In genomic region chr3:194928831-194929594, GRCh38 we compare ENCODE assay signal across 10 cellular contexts.
DNase-seq lines count a peak whose midpoint lies in the region; ATAC-seq and TF ChIP-seq lines count a peak whose summit lies in the region.
"Had no signal": no experiment of that assay in that cellular context is flagged by ENCODE, and none has a peak within 500 bp of the region (broad histone marks: within the 10 kb centered on the region; RNA-seq: fewer than 3 reads in every experiment).

No MANE protein-coding gene starts in this region.

- no peaks in the 10 kb centered on the region for H3K27me3 Mint-ChIP-seq in chondrocyte (ENCODE audit: low read depth)

- ATAC-seq in left lung (peak; percentile 40), thoracic aorta (ENCODE audit: insufficient number of reproducible peaks, low FRiP score, low read depth) (peak; percentile 34)

- peaks cover 0 to 43% of the 10 kb centered on the region in 2 donors for H3K4me1 ChIP-seq in left lung
- H3K4me1 ChIP-seq in thoracic aorta (ENCODE audit: control insufficient read depth in 1 of 2, low read depth in 2 of 2), result peaks cover 17 to 27% of the 10 kb centered on the region in 2 donors
- H3K4me1 ChIP-seq in colonic mucosa, result no peaks in the 10 kb centered on the region

- peaks cover 1% of the 10 kb centered on the region for H3K36me3 Mint-ChIP-seq in chondrocyte (ENCODE audit: low read depth)
- H3K36me3 Mint-ChIP-seq: activated naive CD4-positive, alpha-beta T cell treated with anti-CD3 and anti-CD28 coated beads, Interleukin-2, amount 50 U/mL, for 24 hours had no signal

- TF ChIP-seq CTCF in chondrocyte (IDR thresholded peaks at IDR 0.05), result peak; percentile 50
- TF ChIP-seq CTCF in left lung (IDR thresholded peaks at IDR 0.05), result peak in 1 of 2 donors; percentile 38
- peak; percentile 76 for TF ChIP-seq CTCF in thoracic aorta (IDR thresholded peaks at IDR 0.05)
- TF ChIP-seq CTCF in colonic mucosa (IDR thresholded peaks at IDR 0.05), result no peak

- H3K4me1 Mint-ChIP-seq in chondrocyte (ENCODE audit: low read depth), result peaks cover 45% of the 10 kb centered on the region
- H3K4me1 Mint-ChIP-seq: activated naive CD4-positive, alpha-beta T cell treated with anti-CD3 and anti-CD28 coated beads, Interleukin-2, amount 50 U/mL, for 24 hours had no signal

- H3K9me3 ChIP-seq in left lung, result peaks cover 0 to 5% of the 10 kb centered on the region in 2 donors
- no peaks in the 10 kb centered on the region for H3K9me3 ChIP-seq in thoracic aorta
- no peaks in the 10 kb centered on the region for H3K9me3 ChIP-seq in colonic mucosa

- H3K9ac ChIP-seq in colonic mucosa (ENCODE audit: low read depth in 2 of 2, low read length in 2 of 2), result no peak overlapping the region

- peak; percentile 17 for DNase-seq in activated CD4-positive, alpha-beta T cell treated with anti-CD3 and anti-CD28 coated beads for 48 hours
- no peak for DNase-seq in activated CD4-positive, alpha-beta T cell treated with anti-CD3 and anti-CD28 coated beads for 1 hour
- DNase-seq in chondrocyte (ENCODE audit: low spot score) (no peak), left lung (no peak), thoracic aorta (ENCODE audit: low spot score) (no peak), LoVo (ENCODE audit: low spot score) (no peak), occipital lobe (lab: John Stamatoyannopoulos, UW) (no peak), colonic mucosa (no peak)
- DNase-seq: ACHN had no signal

- no peak overlapping the region for H3K4me3 Mint-ChIP-seq in chondrocyte (ENCODE audit: unreplicated experiment)
- H3K4me3 Mint-ChIP-seq: activated naive CD4-positive, alpha-beta T cell treated with anti-CD3 and anti-CD28 coated beads, Interleukin-2, amount 50 U/mL, for 24 hours had no signal

- no peaks in the 10 kb centered on the region for H3K9me3 Mint-ChIP-seq in chondrocyte (ENCODE audit: low read depth)
- H3K9me3 Mint-ChIP-seq: activated naive CD4-positive, alpha-beta T cell treated with anti-CD3 and anti-CD28 coated beads, Interleukin-2, amount 50 U/mL, for 24 hours had no signal

- H3K27ac ChIP-seq in left lung (peak overlapping the region; percentile 9 to 65), thoracic aorta (no peak overlapping the region), colonic mucosa (no peak overlapping the region)

- no peak overlapping the region for H3K4me3 ChIP-seq in left lung
- H3K4me3 ChIP-seq in thoracic aorta, result no peak overlapping the region
- no peak overlapping the region for H3K4me3 ChIP-seq in colonic mucosa

- H3K27ac Mint-ChIP-seq in chondrocyte (ENCODE audit: unreplicated experiment), result peak overlapping the region; percentile 53
- H3K27ac Mint-ChIP-seq: activated naive CD4-positive, alpha-beta T cell treated with anti-CD3 and anti-CD28 coated beads, Interleukin-2, amount 50 U/mL, for 24 hours had no signal

- H3K27me3 ChIP-seq in left lung (no peaks in the 10 kb centered on the region), thoracic aorta (replicated peaks; ENCODE audit: insufficient read depth) (no peaks in the 10 kb centered on the region), colonic mucosa (no peaks in the 10 kb centered on the region)

- intact Hi-C loops in left lung (cut with DNase I), result no loop called here
- intact Hi-C loops in colonic mucosa (cut with DNase I), result no loop called here

- H3K36me3 ChIP-seq in left lung, result no peaks in the 10 kb centered on the region
- no peaks in the 10 kb centered on the region for H3K36me3 ChIP-seq in thoracic aorta
- no peaks in the 10 kb centered on the region for H3K36me3 ChIP-seq in colonic mucosa

Comparison
In these comparisons a context has a peak if more than half of its experiments do, and no peak if none do; other contexts are left out.
1. H3K27ac ChIP-seq: peak in left lung (2 of 2); none in thoracic aorta (0 of 2) and colonic mucosa (single experiment).